15 cellular contexts compared by ENCODE assay signal in genomic region chr5:3197699-3198098, GRCh38.
A peak's percentile ranks its signal among the peaks of the same experiment; 100 is the strongest.
DNase-seq lines count a peak whose midpoint lies in the region; ATAC-seq and TF ChIP-seq lines count a peak whose summit lies in the region.
"Had no signal": no experiment of that assay in that cellular context is flagged by ENCODE, and none has a peak within 500 bp of the region (broad histone marks: within the 10 kb centered on the region; RNA-seq: fewer than 3 reads in every experiment).

No MANE protein-coding gene starts in this region.

- no peaks in the 10 kb centered on the region for H3K36me3 Mint-ChIP-seq in MCF 10A (ENCODE audit: insufficient read depth, unreplicated experiment)
- H3K36me3 Mint-ChIP-seq: T-cell had no signal

- WGBS in HUES64, result 5% methylated on average over 18 of the region's 18 CpGs
- no CpG with 5 or more reads among the region's 18 CpGs for WGBS in trophoblast cell (ENCODE audit: extremely low coverage, insufficient coverage, insufficient read length)
- WGBS in sigmoid colon, 2 donors, result 5 to 16% methylated on average over 18 of the region's 18 CpGs

- H4K91ac ChIP-seq in trophoblast cell (ENCODE audit: low read depth, low read length), result no peak overlapping the region

- no peak for TF ChIP-seq EP300 in sigmoid colon (IDR thresholded peaks at IDR 0.05)

- no peak overlapping the region for H2BK120ac ChIP-seq in trophoblast cell (ENCODE audit: insufficient read depth, low read length, poor library complexity)

- CTCF ChIA-PET in MCF 10A (lab: Yijun Ruan, JAX), result no interaction called here

- no peak overlapping the region for H2BK12ac ChIP-seq in trophoblast cell (ENCODE audit: low read length)

- H3K9me3 Mint-ChIP-seq in MCF 10A (ENCODE audit: unreplicated experiment), result peaks cover 1% of the 10 kb centered on the region
- H3K9me3 Mint-ChIP-seq: activated CD8-positive, alpha-beta T cell treated with anti-CD3 and anti-CD28 coated beads for 36 hours had no signal

- H3K9me3 ChIP-seq in HUES64 (ENCODE audit: insufficient read depth, low read depth, low read length), result no peaks in the 10 kb centered on the region
- H3K9me3 ChIP-seq in trophoblast cell (ENCODE audit: insufficient read depth, low read depth, low read length), result peaks cover 2% of the 10 kb centered on the region
- no peaks in the 10 kb centered on the region for H3K9me3 ChIP-seq in sigmoid colon
- H3K9me3 ChIP-seq: Caco-2, thyroid gland had no signal

- no peak overlapping the region for H3K4ac ChIP-seq in trophoblast cell (ENCODE audit: low read depth, low read length)

- no peak for ATAC-seq in HG02840 (IDR thresholded peaks at IDR 0.05; ENCODE audit: low FRiP score, unreplicated experiment)
- ATAC-seq: activated CD8-positive, alpha-beta T cell treated with anti-CD3 and anti-CD28 coated beads for 36 hours; HepG2; T-cell had no signal

- H2AFZ ChIP-seq in trophoblast cell (ENCODE audit: insufficient read depth, low read length, poor library complexity), result peak overlapping the region; percentile 23

- intact Hi-C loops in sigmoid colon (cut with DNase I), result no loop called here
- intact Hi-C loops in MCF 10A (cut with micrococcal nuclease), result no loop called here

- H3K27ac ChIP-seq in HUES64 (ENCODE audit: low read depth, low read length) (no peak overlapping the region; the same call in 1 of the 2 replicates), trophoblast cell (ENCODE audit: low read depth, low read length) (no peak overlapping the region), sigmoid colon (no peak overlapping the region)
- H3K27ac ChIP-seq: thyroid gland had no signal

- peak overlapping the region; percentile 56 for H3K4me3 ChIP-seq in HUES64 (ENCODE audit: low read length)
- no peak overlapping the region for H3K4me3 ChIP-seq in trophoblast cell (ENCODE audit: low read depth, low read length)
- no peak overlapping the region for H3K4me3 ChIP-seq in sigmoid colon
- H3K4me3 ChIP-seq: thyroid gland had no signal

- H3K4me2 ChIP-seq in trophoblast cell (ENCODE audit: low read length), result peak overlapping the region; percentile 42

- TF ChIP-seq CTCF in sigmoid colon (IDR thresholded peaks at IDR 0.05) (no peak), MCF 10A (IDR thresholded peaks at IDR 0.05; ENCODE audit: unreplicated experiment) (no peak)

- no peak for TF ChIP-seq POLR2A in sigmoid colon (IDR thresholded peaks at IDR 0.05)

- H2AK5ac ChIP-seq in trophoblast cell (ENCODE audit: low read length), result no peak overlapping the region

- H3K27me3 Mint-ChIP-seq in MCF 10A (ENCODE audit: insufficient read depth, unreplicated experiment), result no peaks in the 10 kb centered on the region

- no peak overlapping the region for H3K18ac ChIP-seq in trophoblast cell (ENCODE audit: low read length)

- no peak overlapping the region for H4K8ac ChIP-seq in trophoblast cell (ENCODE audit: low read depth, low read length)

- H4K12ac ChIP-seq in trophoblast cell (ENCODE audit: low read depth, low read length), result no peak overlapping the region

- BruUV-seq in MCF 10A (replicated peaks; lab: Mats Ljungman, UMichigan), result no TSS peak

- no peak overlapping the region for H3K4me3 Mint-ChIP-seq in MCF 10A (ENCODE audit: unreplicated experiment)
- H3K4me3 Mint-ChIP-seq: activated CD8-positive, alpha-beta T cell treated with anti-CD3 and anti-CD28 coated beads for 36 hours; T-cell had no signal

- peaks cover 41% of the 10 kb centered on the region for H3K4me1 ChIP-seq in HUES64 (ENCODE audit: insufficient read depth, low read length)
- peaks cover 5 to 6% of the 10 kb centered on the region in 2 experiments for H3K4me1 ChIP-seq in trophoblast cell (ENCODE audit: control insufficient read depth in 1 of 2, insufficient read depth in 2 of 2, low read length in 2 of 2)
- no peaks in the 10 kb centered on the region for H3K4me1 ChIP-seq in sigmoid colon
- H3K4me1 ChIP-seq: Caco-2, thyroid gland had no signal

- H3K27me3 ChIP-seq in HUES64 (ENCODE audit: insufficient read depth, low read length), result peaks cover 50% of the 10 kb centered on the region
- H3K27me3 ChIP-seq in trophoblast cell (ENCODE audit: insufficient read depth, low read length), result peaks cover 3% of the 10 kb centered on the region
- peaks cover 0 to 49% (median 0%) of the 10 kb centered on the region in 3 donors for H3K27me3 ChIP-seq in sigmoid colon
- H3K27me3 ChIP-seq: thyroid gland had no signal

- peak overlapping the region; percentile 47 for H3K9ac ChIP-seq in HUES64 (ENCODE audit: low read depth, low read length)
- no peak overlapping the region for H3K9ac ChIP-seq in trophoblast cell (ENCODE audit: low read length)

- POLR2A ChIA-PET in MCF 10A (lab: Yijun Ruan, JAX), result no interaction called here

- no peak overlapping the region for H3K27ac Mint-ChIP-seq in MCF 10A (ENCODE audit: low read depth, unreplicated experiment)
- H3K27ac Mint-ChIP-seq: activated CD8-positive, alpha-beta T cell treated with anti-CD3 and anti-CD28 coated beads for 36 hours; T-cell had no signal

- H3K4me1 Mint-ChIP-seq in MCF 10A (ENCODE audit: insufficient read depth, unreplicated experiment), result no peaks in the 10 kb centered on the region
- H3K4me1 Mint-ChIP-seq: T-cell had no signal

- no peak overlapping the region for H3K23ac ChIP-seq in trophoblast cell (ENCODE audit: low read length)

- DNase-seq in NCI-H526 (lab: John Stamatoyannopoulos, UW) (peak; percentile 34 to 79), hypothalamus (lab: John Stamatoyannopoulos, UW) (peak in 31 of 51 donors; percentile 8 to 62 (median 32)), trophoblast cell (no peak), sigmoid colon (no peak), MCF 10A (ENCODE audit: unreplicated experiment) (no peak)
- no peak for DNase-seq in activated CD8-positive, alpha-beta memory T cell treated with anti-CD3 and anti-CD28 coated beads, Interleukin-2, amount 50 U/mL, for 48 hours
- DNase-seq: activated CD8-positive, alpha-beta T cell treated with anti-CD3 and anti-CD28 coated beads for 36 hours; Caco-2; kidney glomerular epithelial cell; NCI-H69; T-cell; thyroid gland had no signal

- H3K79me1 ChIP-seq in trophoblast cell (ENCODE audit: low read length), result no peaks in the 10 kb centered on the region

- H3K36me3 ChIP-seq in HUES64 (ENCODE audit: insufficient read depth, low read length) (no peaks in the 10 kb centered on the region), trophoblast cell (ENCODE audit: control insufficient read depth in 1 of 2, insufficient read depth in 2 of 2, low read length in 2 of 2) (no peaks in the 10 kb centered on the region), sigmoid colon (no peaks in the 10 kb centered on the region)
- H3K36me3 ChIP-seq: thyroid gland had no signal

- no peaks in the 10 kb centered on the region for H3K79me2 ChIP-seq in trophoblast cell (ENCODE audit: control insufficient read depth, insufficient read depth, low read length, poor library complexity)

- H3K14ac ChIP-seq in trophoblast cell (ENCODE audit: low read length), result no peak overlapping the region

- no peak overlapping the region for H2BK5ac ChIP-seq in trophoblast cell (ENCODE audit: low read depth, low read length, poor library complexity)

Comparison
In these comparisons a context has a peak if more than half of its experiments do, and no peak if none do; other contexts are left out.
1. DNase-seq: peak in NCI-H526 (2 of 2) and hypothalamus (31 of 51); none in trophoblast cell (0 of 2), sigmoid colon (single experiment), MCF 10A (single experiment) and activated CD8-positive, alpha-beta memory T cell treated with anti-CD3 and anti-CD28 coated beads, Interleukin-2, amount 50 U/mL, for 48 hours (single experiment).